8 cellular contexts compared by ENCODE assay signal in the genomic region with DNA sequence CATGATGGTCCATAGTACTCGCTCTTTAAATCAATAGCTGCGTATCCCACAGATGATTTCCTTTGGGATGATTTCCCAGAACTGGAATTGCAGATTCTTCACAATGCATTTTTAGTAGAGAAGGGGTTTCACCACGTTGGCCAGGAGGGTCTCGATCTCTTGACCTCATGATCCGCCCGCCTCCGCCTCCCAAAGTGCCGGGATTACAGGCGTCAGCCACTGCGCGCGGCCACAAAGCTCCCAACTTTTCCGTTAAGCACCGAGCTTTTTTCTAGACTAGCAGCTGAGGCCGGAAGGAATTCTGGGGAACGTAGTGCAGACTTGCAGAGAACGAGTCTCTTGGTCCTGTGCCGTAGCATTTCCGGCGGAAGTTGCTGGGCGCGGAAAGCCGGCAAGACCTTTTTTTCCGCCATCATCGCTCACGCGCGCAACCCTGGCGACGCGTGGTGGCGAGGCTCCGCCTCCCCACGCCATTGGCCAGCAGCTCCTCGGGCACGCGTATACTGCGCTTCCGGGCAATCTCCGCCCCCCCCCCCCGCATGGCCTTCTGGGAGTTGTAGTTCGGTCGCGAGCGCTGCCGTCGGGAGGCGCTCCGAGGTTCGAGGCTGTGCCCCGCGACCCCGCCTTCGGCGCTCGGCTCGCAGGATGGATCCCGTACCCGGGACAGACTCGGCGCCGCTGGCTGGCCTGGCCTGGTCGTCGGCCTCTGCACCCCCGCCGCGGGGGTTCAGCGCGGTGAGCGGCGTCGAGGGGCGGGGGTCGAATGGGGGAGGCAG. TPM values are rescaled to one million over a fixed set of nuclear protein-coding genes. Genes with fewer than 3 reads are reported as not detected.
DNase-seq lines count a peak whose midpoint lies in the region; ATAC-seq, FAIRE-seq and TF ChIP-seq lines count a peak whose summit lies in the region.

A gene (plus strand): TSS at position 557 of the 776 bp plus-strand sequence. CDS start 89 bp downstream, at position 646.

- H3K36me3 ChIP-seq in upper lobe of right lung, result no peaks in the 10 kb centered on the region

- H3K9me3 ChIP-seq in T-helper 17 cell (ENCODE audit: control insufficient read depth, low read length, poor library complexity, severe bottlenecking) (no peaks in the 10 kb centered on the region), upper lobe of right lung (no peaks in the 10 kb centered on the region)

- H3K4me1 ChIP-seq in upper lobe of right lung, result peaks cover 13% of the 10 kb centered on the region

- H3K4me3 ChIP-seq in upper lobe of right lung, result peak within 1 kb of the TSS; percentile 99

- peak within 1 kb of the TSS; percentile 84 for H3K27ac Mint-ChIP-seq in T-helper 17 cell

- peak within 1 kb of the TSS; percentile 90 for H3K4me3 Mint-ChIP-seq in T-helper 17 cell

- peaks cover 19% of the 10 kb centered on the region for H3K4me1 Mint-ChIP-seq in T-helper 17 cell

- DNase-seq in GM12891 (ENCODE audit: insufficient read length, low spot score) (peak; percentile 99), NCI-H1694 treated with DMSO at 0.1 percent for 48 hours (lab: John Stamatoyannopoulos, UW) (peak; percentile 95), T-helper 17 cell (peak; percentile 86 to 92 (median 90)), amygdala (lab: John Stamatoyannopoulos, UW) (peak; percentile 85 to 99 (median 96)), left cardiac atrium (peak; percentile 99), posterior vena cava (ENCODE audit: low spot score) (peak; percentile 99), upper lobe of right lung (peak; percentile 99)

- FAIRE-seq in GM12891 (lab: Jason Lieb, UNC), result peak; percentile 100

- TF ChIP-seq CTCF in upper lobe of right lung (IDR thresholded peaks at IDR 0.05), result no peak

- intact Hi-C loops in left cardiac atrium (cut with DNase I), result no loop called here
- intact Hi-C loops in posterior vena cava (cut with DNase I), result no loop called here
- intact Hi-C loops in upper lobe of right lung (cut with DNase I), result no loop called here

- peak; percentile 81 for ATAC-seq in HG02884 (IDR thresholded peaks at IDR 0.05; ENCODE audit: unreplicated experiment)
- peak; percentile 98 for ATAC-seq in T-helper 17 cell
- ATAC-seq in left cardiac atrium, result peak; percentile 98
- peak; percentile 99 for ATAC-seq in upper lobe of right lung

- 0 out of 2 replicates have a peak, but pooled peaks have one; percentile 36 for TF ChIP-seq POLR2A in GM12891 (IDR thresholded peaks at IDR 0.05; ENCODE audit: low read depth, low read length)

- no peaks in the 10 kb centered on the region for H3K27me3 ChIP-seq in upper lobe of right lung

- no peaks in the 10 kb centered on the region for H3K27me3 Mint-ChIP-seq in T-helper 17 cell

- H3K36me3 Mint-ChIP-seq in T-helper 17 cell (ENCODE audit: low read depth), result peaks cover 4% of the 10 kb centered on the region

- peak within 1 kb of the TSS; percentile 77 for H3K27ac ChIP-seq in upper lobe of right lung

TF ChIP-seq in GM12891, 5 proteins besides CTCF, POLR2A, EP300 and RAD21:
- TF ChIP-seq POU2F2 (IDR thresholded peaks at IDR 0.05; ENCODE audit: low read depth, low read length) (peak; percentile 23; the same call in 1 of the 2 replicates), TAF1 (IDR thresholded peaks at IDR 0.05; ENCODE audit: low read depth, low read length) (no peak), SPI1 (IDR thresholded peaks at IDR 0.05; ENCODE audit: low read depth, low read length) (no peak)

RNA-seq across cellular contexts. Expression of the gene that starts here (rescaled TPM):
- 23.3 TPM for polyA plus RNA-seq in GM12891 (2012; ENCODE audit: low read depth, missing spikeins)
- 10 to 100 TPM; 17.9 to 20.3 TPM for total RNA-seq in T-helper 17 cell
- total RNA-seq in left cardiac atrium, result 10 to 100 TPM; 22.6 to 24.8 TPM
- 10 to 100 TPM; 24.4 to 30.3 TPM for total RNA-seq in posterior vena cava
- total RNA-seq in upper lobe of right lung, result 36.3 TPM

Comparison
In these comparisons a context has a peak if more than half of its experiments do, and no peak if none do; other contexts are left out.
1. Peak in every context shown above with its lines: DNase-seq, ATAC-seq, H3K4me3 ChIP-seq and H3K27ac ChIP-seq.